Comparison of ENCODE assay signal across 8 cellular contexts in genomic region chr11:6259638-6260019, GRCh38. TPM values are rescaled to one million over a fixed set of nuclear protein-coding genes. Genes with fewer than 3 reads are reported as not detected.
DNase-seq lines count a peak whose midpoint lies in the region; ATAC-seq and TF ChIP-seq lines count a peak whose summit lies in the region.

Gene CCKBR, plus strand, starts transcription at chr11:6259838. Its CDS starts 91 bp downstream, at chr11:6259929.

- H3K79me2 ChIP-seq in DND-41 (ENCODE audit: insufficient read depth, low read length) (no peaks in the 10 kb centered on the region), SK-N-SH (ENCODE audit: insufficient read depth) (no peaks in the 10 kb centered on the region)

- DNase-seq in DND-41 (peak; percentile 13), SK-N-SH (peak; percentile 61), ecto neural progenitor cell (ENCODE audit: low spot score) (peak; percentile 80), NCI-H2029 (lab: John Stamatoyannopoulos, UW) (no peak), epidermal melanocyte (ENCODE audit: insufficient read length, low spot score) (no peak), SKM-1 (lab: John Stamatoyannopoulos, UW; ENCODE audit: unreplicated experiment) (no peak)
- DNase-seq in naive thymus-derived CD4-positive, alpha-beta T cell, result peak in 3 of 9 donors; percentile 14 to 26 (median 16)

- CTCF ChIA-PET in SK-N-SH (lab: Yijun Ruan, JAX), result interaction anchor here (0.7 to 3.7 kb wide), 8 partner anchors 9 to 120 kb away, joined by 3 to 37 read pairs (median 6); no protein-coding TSS in a partner anchor
- CTCF ChIA-PET in naive thymus-derived CD4-positive, alpha-beta T cell (lab: Charles Lee), result interaction anchor here (2.8 kb wide), 1 partner anchor 9 kb away, joined by 14 read pairs; no protein-coding TSS in a partner anchor

- H2AFZ ChIP-seq in DND-41 (ENCODE audit: low read depth, low read length), result no peak within 1 kb of the TSS
- H2AFZ ChIP-seq in SK-N-SH (ENCODE audit: low read depth), result no peak within 1 kb of the TSS

- POLR2A ChIA-PET in SK-N-SH (lab: Yijun Ruan, JAX), result interaction anchor here (1.0 kb wide), 1 partner anchor 9 kb away, joined by 3 read pairs; no protein-coding TSS in a partner anchor
- POLR2A ChIA-PET in naive thymus-derived CD4-positive, alpha-beta T cell (lab: Charles Lee), result interaction anchor here (0.9 kb wide), 1 partner anchor 19 kb away, joined by 3 read pairs; no protein-coding TSS in a partner anchor

- H3K27ac ChIP-seq in DND-41 (ENCODE audit: low read length) (no peak within 1 kb of the TSS), SK-N-SH (ENCODE audit: low read depth in 2 of 2, low read length in 1 of 2) (no peak within 1 kb of the TSS)
- H3K27ac ChIP-seq in naive thymus-derived CD4-positive, alpha-beta T cell (ENCODE audit: low read depth, low read length), result no peak within 1 kb of the TSS

- H3K9me3 Mint-ChIP-seq in naive thymus-derived CD4-positive, alpha-beta T cell, result no peaks in the 10 kb centered on the region

- H4K20me1 ChIP-seq in DND-41 (ENCODE audit: insufficient read depth, low read length) (no peaks in the 10 kb centered on the region), SK-N-SH (ENCODE audit: insufficient read depth) (no peaks in the 10 kb centered on the region)

- H3K4me3 ChIP-seq in DND-41 (ENCODE audit: low read depth in 1 of 2, low read length in 2 of 2) (no peak within 1 kb of the TSS), SK-N-SH (ENCODE audit: low read depth in 2 of 2, low read length in 1 of 2) (peak within 1 kb of the TSS in 1 of 2 experiments; percentile 4; a peak in 1 of 4 replicates)
- H3K4me3 ChIP-seq in naive thymus-derived CD4-positive, alpha-beta T cell (ENCODE audit: low read length), result peak within 1 kb of the TSS; percentile 57

- TF ChIP-seq CTCF in DND-41 (IDR thresholded peaks at IDR 0.05; ENCODE audit: borderline replicate concordance, extremely low read depth, low read length, poor library complexity, severe bottlenecking) (no peak), SK-N-SH (IDR thresholded peaks at IDR 0.05) (no peak)

- no peaks in the 10 kb centered on the region for H3K36me3 Mint-ChIP-seq in naive thymus-derived CD4-positive, alpha-beta T cell

- TF ChIP-seq EP300 in SK-N-SH (IDR thresholded peaks at IDR 0.05; ENCODE audit: borderline replicate concordance in 1 of 2, low read depth in 1 of 2, low read length in 1 of 2), result no peak

- no peak within 1 kb of the TSS for H3K9ac ChIP-seq in DND-41 (ENCODE audit: low read depth, low read length)
- H3K9ac ChIP-seq in SK-N-SH, result no peak within 1 kb of the TSS

- peaks cover 0 to 10% (median 0%) of the 10 kb centered on the region in 7 donors for H3K4me1 Mint-ChIP-seq in naive thymus-derived CD4-positive, alpha-beta T cell

- no peaks in the 10 kb centered on the region for H3K9me2 ChIP-seq in SK-N-SH

- H3K9me3 ChIP-seq in DND-41 (ENCODE audit: insufficient read depth, low read length, severe bottlenecking) (no peaks in the 10 kb centered on the region), SK-N-SH (no peaks in the 10 kb centered on the region)
- no peaks in the 10 kb centered on the region for H3K9me3 ChIP-seq in naive thymus-derived CD4-positive, alpha-beta T cell (ENCODE audit: control insufficient read depth in 2 of 3, low read length in 3 of 3)

- H3K4me2 ChIP-seq in DND-41 (ENCODE audit: insufficient read depth, low read length) (no peak within 1 kb of the TSS), SK-N-SH (peak within 1 kb of the TSS; percentile 71)

- H3K27me3 Mint-ChIP-seq in naive thymus-derived CD4-positive, alpha-beta T cell, result peaks cover 0 to 25% (median 17%) of the 10 kb centered on the region in 5 donors

- H3K27me3 ChIP-seq in DND-41 (ENCODE audit: insufficient read depth, low read length, poor library complexity), result peaks cover 10% of the 10 kb centered on the region
- H3K27me3 ChIP-seq in SK-N-SH (ENCODE audit: insufficient read depth), result peaks cover 70% of the 10 kb centered on the region
- H3K27me3 ChIP-seq in naive thymus-derived CD4-positive, alpha-beta T cell (ENCODE audit: control insufficient read depth in 2 of 2, insufficient read depth in 2 of 2, low read length in 2 of 2), result peaks cover 8 to 15% of the 10 kb centered on the region in 2 donors

- no peaks in the 10 kb centered on the region for H3F3A ChIP-seq in SK-N-SH (replicated peaks; ENCODE audit: insufficient read depth)

- peak within 1 kb of the TSS in 7 of 10 donors; percentile 54 to 86 (median 81) for H3K4me3 Mint-ChIP-seq in naive thymus-derived CD4-positive, alpha-beta T cell

- peak within 1 kb of the TSS in 1 of 9 donors; percentile 38 for H3K27ac Mint-ChIP-seq in naive thymus-derived CD4-positive, alpha-beta T cell

- H3K36me3 ChIP-seq in DND-41 (ENCODE audit: insufficient read depth, low read length) (no peaks in the 10 kb centered on the region), SK-N-SH (replicated peaks in 1 of 2; ENCODE audit: control insufficient read depth in 1 of 2, insufficient read depth in 2 of 2, low read length in 1 of 2) (no peaks in the 10 kb centered on the region)
- H3K36me3 ChIP-seq in naive thymus-derived CD4-positive, alpha-beta T cell (ENCODE audit: control insufficient read depth in 2 of 3, insufficient read depth in 3 of 3, low read length in 3 of 3), result no peaks in the 10 kb centered on the region

- H3K4me1 ChIP-seq in DND-41 (ENCODE audit: insufficient read depth, low read length), result no peaks in the 10 kb centered on the region
- peaks cover 0 to 10% of the 10 kb centered on the region in 2 experiments; a peak in 1 of 4 replicates for H3K4me1 ChIP-seq in SK-N-SH (ENCODE audit: control insufficient read depth in 1 of 2, insufficient read depth in 2 of 2, low read depth in 1 of 2, low read length in 1 of 2)
- peaks cover 0 to 13% of the 10 kb centered on the region in 2 donors for H3K4me1 ChIP-seq in naive thymus-derived CD4-positive, alpha-beta T cell (ENCODE audit: control insufficient read depth in 2 of 2, insufficient read depth in 2 of 2, low read length in 2 of 2)

- WGBS in SK-N-SH (ENCODE audit: low lambda C conversion rate), result 6% methylated on average over 13 of the region's 35 CpGs

- 0 out of 3 replicates have a peak, but pooled peaks have one; percentile 12 for ATAC-seq in DND-41 (ENCODE audit: insufficient read depth, low read depth)
- peak; percentile 62 for ATAC-seq in naive thymus-derived CD4-positive, alpha-beta T cell
- no peak for ATAC-seq in GM18867 (IDR thresholded peaks at IDR 0.05; ENCODE audit: unreplicated experiment)

- no peak for TF ChIP-seq RAD21 in SK-N-SH (IDR thresholded peaks at IDR 0.05; ENCODE audit: low read length)

- intact Hi-C loops in naive thymus-derived CD4-positive, alpha-beta T cell (cut with micrococcal nuclease), result loop anchor here in 1 of 2 donors (1.0 kb wide), 1 partner anchor 24 kb away; no protein-coding TSS in a partner anchor

TF ChIP-seq in SK-N-SH, 30 proteins besides CTCF, POLR2A, EP300 and RAD21 (continues in another document):
- TF ChIP-seq, protein P1, sequence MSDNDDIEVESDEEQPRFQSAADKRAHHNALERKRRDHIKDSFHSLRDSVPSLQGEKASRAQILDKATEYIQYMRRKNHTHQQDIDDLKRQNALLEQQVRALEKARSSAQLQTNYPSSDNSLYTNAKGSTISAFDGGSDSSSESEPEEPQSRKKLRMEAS (IDR thresholded peaks at IDR 0.05; ENCODE audit: low read depth), result no peak
- no peak for TF ChIP-seq TAF1 (IDR thresholded peaks at IDR 0.05; ENCODE audit: borderline replicate concordance, low read depth, low read length)
- TF ChIP-seq REST (IDR thresholded peaks at IDR 0.05; ENCODE audit: low read depth, low read length), result no peak
- no peak for TF ChIP-seq FOSL2 (IDR thresholded peaks at IDR 0.05; ENCODE audit: borderline replicate concordance, low read depth)
- no peak for TF ChIP-seq GATA2 (CRISPR knock-in tag; IDR thresholded peaks at IDR 0.05)
- no peak for TF ChIP-seq RFX5 (IDR thresholded peaks at IDR 0.05; ENCODE audit: low read length)
- TF ChIP-seq NRF1 (IDR thresholded peaks at IDR 0.05; ENCODE audit: low read depth, low read length), result no peak
- TF ChIP-seq USF2 (IDR thresholded peaks at IDR 0.05; ENCODE audit: borderline replicate concordance, low read depth, low read length), result no peak
- TF ChIP-seq RXRA (IDR thresholded peaks at IDR 0.05; ENCODE audit: borderline replicate concordance, low read depth), result no peak
- no peak for TF ChIP-seq FOXJ3 (CRISPR knock-in tag; IDR thresholded peaks at IDR 0.05)
- no peak for TF ChIP-seq SMC3 (IDR thresholded peaks at IDR 0.05; ENCODE audit: low read depth, low read length)

RNA-seq across cellular contexts. Expression of gene CCKBR, which starts in this region (rescaled TPM):
- polyA plus RNA-seq in SK-N-SH (2012; rRNA removed), result not detected in 2 replicates
- not detected in 2 replicates for polyA plus RNA-seq in SK-N-SH (2012; cell fraction: cytosol; rRNA removed)
- not detected in 2 replicates for polyA plus RNA-seq in SK-N-SH (2012; cell fraction: nucleus; rRNA removed)
- total RNA-seq in naive thymus-derived CD4-positive, alpha-beta T cell, result not detected
- not detected for polyA plus RNA-seq in naive thymus-derived CD4-positive, alpha-beta T cell

Comparison
In these comparisons a context has a peak if more than half of its experiments do, and no peak if none do; other contexts are left out.
1. Peak in DNase-seq and H3K4me2 ChIP-seq in SK-N-SH; RNA of the gene not detected or under 1 TPM.
2. Peak in ATAC-seq and H3K4me3 ChIP-seq in naive thymus-derived CD4-positive, alpha-beta T cell; RNA of the gene not detected or under 1 TPM.
3. DNase-seq: peak in DND-41 (single experiment) and ecto neural progenitor cell (single experiment); none in NCI-H2029 (single experiment), epidermal melanocyte (single experiment) and SKM-1 (single experiment).